Comparison of ENCODE assay signal across 1 cellular context in the genomic region with DNA sequence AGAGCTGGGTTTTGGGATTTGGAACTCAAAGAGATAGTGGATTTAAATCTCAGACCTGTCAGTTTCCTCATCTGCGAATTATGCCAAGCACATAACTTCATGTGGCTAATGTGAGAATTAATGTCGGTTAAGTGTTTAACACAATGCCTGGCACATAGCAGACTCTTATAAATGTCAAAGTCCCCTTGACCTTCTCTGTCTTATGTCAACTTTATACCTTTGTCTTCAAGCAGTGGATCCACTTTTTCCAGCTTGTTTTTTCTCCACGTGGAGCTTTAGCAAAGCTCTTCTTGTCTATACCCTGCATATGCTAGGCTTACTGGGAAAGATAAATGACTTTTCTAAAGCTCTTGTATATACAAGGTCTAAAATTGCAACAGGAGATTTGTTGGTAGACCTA.
TF ChIP-seq lines count a peak whose summit lies in the region.

No MANE protein-coding gene starts in this region.

TF ChIP-seq in IMR-90, 13 proteins besides CTCF, POLR2A, EP300 and RAD21 (continued from another document):
- TF ChIP-seq, protein P1, sequence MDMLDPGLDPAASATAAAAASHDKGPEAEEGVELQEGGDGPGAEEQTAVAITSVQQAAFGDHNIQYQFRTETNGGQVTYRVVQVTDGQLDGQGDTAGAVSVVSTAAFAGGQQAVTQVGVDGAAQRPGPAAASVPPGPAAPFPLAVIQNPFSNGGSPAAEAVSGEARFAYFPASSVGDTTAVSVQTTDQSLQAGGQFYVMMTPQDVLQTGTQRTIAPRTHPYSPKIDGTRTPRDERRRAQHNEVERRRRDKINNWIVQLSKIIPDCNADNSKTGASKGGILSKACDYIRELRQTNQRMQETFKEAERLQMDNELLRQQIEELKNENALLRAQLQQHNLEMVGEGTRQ (IDR thresholded peaks at IDR 0.05; ENCODE audit: low read depth, low read length) = no peak
- TF ChIP-seq BHLHE40 (IDR thresholded peaks at IDR 0.05; ENCODE audit: low read depth, low read length) (no peak), SMC3 (IDR thresholded peaks at IDR 0.05; ENCODE audit: low read depth, low read length) (no peak), FOS (IDR thresholded peaks at IDR 0.05; ENCODE audit: low read depth, low read length) (no peak), RCOR1 (IDR thresholded peaks at IDR 0.05; ENCODE audit: insufficient replicate concordance, low read length) (no peak), MXI1 (IDR thresholded peaks at IDR 0.05; ENCODE audit: borderline replicate concordance, low read depth, low read length) (no peak), CEBPB (IDR thresholded peaks at IDR 0.05; ENCODE audit: low read depth, low read length) (no peak)
